9 cellular contexts compared by ENCODE assay signal in the genomic region with DNA sequence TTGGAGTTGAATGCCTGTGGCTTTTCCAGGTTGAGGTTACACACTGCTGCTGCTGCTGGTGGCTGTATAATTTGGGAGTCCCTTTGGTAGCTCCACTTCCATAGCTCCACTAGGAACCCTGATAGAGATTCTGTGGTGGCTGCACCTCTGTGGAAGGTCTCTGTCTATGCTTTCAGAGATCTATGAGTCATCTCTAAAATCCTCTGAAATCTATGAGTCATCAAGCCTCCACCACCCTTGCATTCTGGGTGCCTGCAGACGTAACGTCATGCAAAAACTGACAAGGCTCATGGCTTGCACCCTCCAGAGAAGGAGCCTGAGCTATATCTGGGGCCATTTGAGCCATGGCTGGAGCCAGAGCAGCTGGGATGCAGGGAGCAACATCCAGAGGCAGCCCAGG.
A peak's percentile ranks its signal among the peaks of the same experiment; 100 is the strongest.
DNase-seq lines count a peak whose midpoint lies in the region; ATAC-seq, FAIRE-seq and TF ChIP-seq lines count a peak whose summit lies in the region.
"Had no signal": no experiment of that assay in that cellular context is flagged by ENCODE, and none has a peak within 500 bp of the region (broad histone marks: within the 10 kb centered on the region; RNA-seq: fewer than 3 reads in every experiment).

No MANE protein-coding gene starts in this region.

- no peak overlapping the region for H3K27ac ChIP-seq in HEK293 (ENCODE audit: extremely low read depth, low read depth, low read length)
- H3K27ac ChIP-seq in keratinocyte (ENCODE audit: control insufficient read depth, insufficient read depth, low read length) = no peak overlapping the region

- peak; percentile 26 for DNase-seq in GM06990 (ENCODE audit: extremely low read depth, insufficient read length)
- DNase-seq in T-helper 2 cell treated with Interferon-gamma antibody and Interleukin-4, amounts not matched to agents 5 μg/mL and 100 μg/mL, for 36 hours (ENCODE audit: low spot score) = peak; percentile 68
- DNase-seq in keratinocyte (ENCODE audit: low read depth, low spot score) = peak; percentile 32
- no peak for DNase-seq in cerebellar cortex (ENCODE audit: low spot score)
- no peak for DNase-seq in Caco-2

- no peaks in the 10 kb centered on the region for H3K9me1 ChIP-seq in keratinocyte (ENCODE audit: control insufficient read depth, extremely low read depth, insufficient read depth, low read length)

- FAIRE-seq in keratinocyte (lab: Jason Lieb, UNC) = peak; percentile 48
- FAIRE-seq: GM18507 had no signal

- H3K36me3 Mint-ChIP-seq in T-helper 2 cell treated with Interferon-gamma antibody and Interleukin-4, amounts not matched to agents 5 μg/mL and 100 μg/mL, for 36 hours (ENCODE audit: low read depth) = peaks cover 57% of the 10 kb centered on the region
- no peaks in the 10 kb centered on the region for H3K36me3 Mint-ChIP-seq in Caco-2 (ENCODE audit: insufficient read depth, unreplicated experiment)

- POLR2A ChIA-PET in HEK293 (lab: Yijun Ruan, JAX) = no interaction called here
- POLR2A ChIA-PET in Caco-2 (lab: Charles Lee) = no interaction called here

- H3K27me3 ChIP-seq in GM06990 (replicated peaks; ENCODE audit: control insufficient read depth, insufficient read depth, low read length) (no peaks in the 10 kb centered on the region), keratinocyte (ENCODE audit: control insufficient read depth, extremely low read depth, insufficient read depth, low read length) (peaks cover 3% of the 10 kb centered on the region), Caco-2 (replicated peaks; ENCODE audit: control insufficient read depth, insufficient read depth, low read length) (no peaks in the 10 kb centered on the region)

- CTCF ChIA-PET in HEK293 (lab: Yijun Ruan, JAX) (interaction anchor here (0.6 to 0.7 kb wide), 2 partner anchors 154 to 822 kb away, joined by 4 to 6 read pairs; no protein-coding TSS in a partner anchor), Caco-2 (lab: Charles Lee) (no interaction called here)

- H3K36me3 ChIP-seq in GM06990 (ENCODE audit: control insufficient read depth, insufficient read depth, low read length) = no peaks in the 10 kb centered on the region
- H3K36me3 ChIP-seq in HEK293 (ENCODE audit: control insufficient read depth in 2 of 2, insufficient read depth in 1 of 2, low read length in 2 of 2) = no peaks in the 10 kb centered on the region
- H3K36me3 ChIP-seq in keratinocyte (ENCODE audit: control insufficient read depth in 2 of 2, extremely low read depth in 1 of 2, insufficient read depth in 2 of 2, low read length in 2 of 2) = no peaks in the 10 kb centered on the region
- H3K36me3 ChIP-seq in Caco-2 (ENCODE audit: control insufficient read depth, insufficient read depth, low read length) = no peaks in the 10 kb centered on the region

- H3K9ac ChIP-seq in keratinocyte (ENCODE audit: control insufficient read depth, extremely low read depth, insufficient read depth, low read length) = no peak overlapping the region

- H3K79me2 ChIP-seq in keratinocyte (ENCODE audit: control insufficient read depth, insufficient read depth, low read length) = no peaks in the 10 kb centered on the region

- no peaks in the 10 kb centered on the region for H4K20me1 ChIP-seq in keratinocyte (ENCODE audit: control insufficient read depth, extremely low read depth, insufficient read depth, low read length)

- H3K4me3 Mint-ChIP-seq in T-helper 2 cell treated with Interferon-gamma antibody and Interleukin-4, amounts not matched to agents 5 μg/mL and 100 μg/mL, for 36 hours = peak overlapping the region; percentile 43
- H3K4me3 Mint-ChIP-seq in Caco-2 (ENCODE audit: unreplicated experiment) = no peak overlapping the region

- ATAC-seq in HG03175 (IDR thresholded peaks at IDR 0.05; ENCODE audit: unreplicated experiment) = no peak
- ATAC-seq in HG03045 (IDR thresholded peaks at IDR 0.05; ENCODE audit: unreplicated experiment) = no peak

- no TSS peak for BruUV-seq in Caco-2 (replicated peaks; lab: Mats Ljungman, UMichigan)

- H3K9me3 Mint-ChIP-seq in T-helper 2 cell treated with Interferon-gamma antibody and Interleukin-4, amounts not matched to agents 5 μg/mL and 100 μg/mL, for 36 hours = peaks cover 56% of the 10 kb centered on the region
- peaks cover 18% of the 10 kb centered on the region for H3K9me3 Mint-ChIP-seq in Caco-2 (ENCODE audit: unreplicated experiment)

- H3K27me3 Mint-ChIP-seq in T-helper 2 cell treated with Interferon-gamma antibody and Interleukin-4, amounts not matched to agents 5 μg/mL and 100 μg/mL, for 36 hours (ENCODE audit: low read depth) = no peaks in the 10 kb centered on the region
- no peaks in the 10 kb centered on the region for H3K27me3 Mint-ChIP-seq in Caco-2 (ENCODE audit: insufficient read depth, unreplicated experiment)

- dilution Hi-C loops in keratinocyte (cut with MboI; ENCODE audit: extremely low pct_ligation_motif_present, low sequenced_read_pairs) = no loop called here

- intact Hi-C loops in Caco-2 (cut with micrococcal nuclease; ENCODE audit: unreplicated experiment) = no loop called here

- H3K9me3 ChIP-seq in HEK293 (ENCODE audit: control insufficient read depth, insufficient read depth, low read depth, low read length) (no peaks in the 10 kb centered on the region), keratinocyte (ENCODE audit: control insufficient read depth, low read depth, low read length) (no peaks in the 10 kb centered on the region), Caco-2 (no peaks in the 10 kb centered on the region)

- H3K27ac Mint-ChIP-seq in T-helper 2 cell treated with Interferon-gamma antibody and Interleukin-4, amounts not matched to agents 5 μg/mL and 100 μg/mL, for 36 hours = peak overlapping the region; percentile 85
- H3K27ac Mint-ChIP-seq in Caco-2 (ENCODE audit: unreplicated experiment) = no peak overlapping the region

- no peak for TF ChIP-seq CTCF in GM06990 (IDR thresholded peaks at IDR 0.05; ENCODE audit: insufficient read depth, low read length, poor library complexity, severe bottlenecking)
- no peak for TF ChIP-seq CTCF in HEK293 (tag by site-specific recombination; IDR thresholded peaks at IDR 0.05)
- no peak for TF ChIP-seq CTCF in keratinocyte (optimal IDR thresholded peaks at IDR 0.05 in 1 of 3, IDR thresholded peaks at IDR 0.05 in 1 of 3, conservative IDR thresholded peaks at IDR 0.05 in 1 of 3; ENCODE audit: extremely low read depth in 1 of 3, insufficient read depth in 2 of 3, low read length in 3 of 3)
- TF ChIP-seq CTCF in Caco-2 (IDR thresholded peaks at IDR 0.05; ENCODE audit: insufficient read depth in 1 of 2, low read depth in 1 of 2, low read length in 1 of 2, severe bottlenecking in 1 of 2, unreplicated experiment in 1 of 2) = no peak

- peaks cover 45% of the 10 kb centered on the region for H3K4me1 Mint-ChIP-seq in T-helper 2 cell treated with Interferon-gamma antibody and Interleukin-4, amounts not matched to agents 5 μg/mL and 100 μg/mL, for 36 hours (ENCODE audit: low read depth)
- no peaks in the 10 kb centered on the region for H3K4me1 Mint-ChIP-seq in Caco-2 (ENCODE audit: low read depth, unreplicated experiment)

- no peak overlapping the region for H3K4me2 ChIP-seq in keratinocyte (ENCODE audit: control insufficient read depth, extremely low read depth, insufficient read depth, low read depth, low read length)

- H2AFZ ChIP-seq in keratinocyte (ENCODE audit: control insufficient read depth, low read length) = no peak overlapping the region

- H3K4me3 ChIP-seq in GM06990 (replicated peaks; ENCODE audit: low read depth, low read length) (no peak overlapping the region), HEK293 (ENCODE audit: low read depth, low read length) (no peak overlapping the region), keratinocyte (ENCODE audit: control insufficient read depth in 2 of 3, extremely low read depth in 1 of 3, insufficient read depth in 2 of 3, low read depth in 1 of 3, low read length in 3 of 3) (no peak overlapping the region), Caco-2 (ENCODE audit: low read depth, low read length) (no peak overlapping the region)

- no peaks in the 10 kb centered on the region for H3K4me1 ChIP-seq in HEK293 (ENCODE audit: control insufficient read depth, insufficient read depth, low read length)
- peaks cover 6% of the 10 kb centered on the region for H3K4me1 ChIP-seq in keratinocyte (ENCODE audit: control insufficient read depth, extremely low read depth, insufficient read depth, low read length)
- H3K4me1 ChIP-seq in Caco-2 = no peaks in the 10 kb centered on the region

TF ChIP-seq in HEK293, 187 proteins besides CTCF, POLR2A, EP300 and RAD21:
- TF ChIP-seq, protein P1, sequence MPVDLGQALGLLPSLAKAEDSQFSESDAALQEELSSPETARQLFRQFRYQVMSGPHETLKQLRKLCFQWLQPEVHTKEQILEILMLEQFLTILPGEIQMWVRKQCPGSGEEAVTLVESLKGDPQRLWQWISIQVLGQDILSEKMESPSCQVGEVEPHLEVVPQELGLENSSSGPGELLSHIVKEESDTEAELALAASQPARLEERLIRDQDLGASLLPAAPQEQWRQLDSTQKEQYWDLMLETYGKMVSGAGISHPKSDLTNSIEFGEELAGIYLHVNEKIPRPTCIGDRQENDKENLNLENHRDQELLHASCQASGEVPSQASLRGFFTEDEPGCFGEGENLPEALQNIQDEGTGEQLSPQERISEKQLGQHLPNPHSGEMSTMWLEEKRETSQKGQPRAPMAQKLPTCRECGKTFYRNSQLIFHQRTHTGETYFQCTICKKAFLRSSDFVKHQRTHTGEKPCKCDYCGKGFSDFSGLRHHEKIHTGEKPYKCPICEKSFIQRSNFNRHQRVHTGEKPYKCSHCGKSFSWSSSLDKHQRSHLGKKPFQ (tag by site-specific recombination; IDR thresholded peaks at IDR 0.05) = no peak
- TF ChIP-seq ZNF660 (tag by site-specific recombination; IDR thresholded peaks at IDR 0.05) (0 out of 2 replicates have a peak, but pooled peaks have one; percentile 35), ZNF629 (tag by site-specific recombination; IDR thresholded peaks at IDR 0.05) (peak; percentile 64), ZBTB21 (tag by site-specific recombination; IDR thresholded peaks at IDR 0.05) (peak; percentile 44; the same call in 1 of the 2 replicates), ZBTB48 (tag by site-specific recombination; IDR thresholded peaks at IDR 0.05) (no peak)
- TF ChIP-seq, protein P2, sequence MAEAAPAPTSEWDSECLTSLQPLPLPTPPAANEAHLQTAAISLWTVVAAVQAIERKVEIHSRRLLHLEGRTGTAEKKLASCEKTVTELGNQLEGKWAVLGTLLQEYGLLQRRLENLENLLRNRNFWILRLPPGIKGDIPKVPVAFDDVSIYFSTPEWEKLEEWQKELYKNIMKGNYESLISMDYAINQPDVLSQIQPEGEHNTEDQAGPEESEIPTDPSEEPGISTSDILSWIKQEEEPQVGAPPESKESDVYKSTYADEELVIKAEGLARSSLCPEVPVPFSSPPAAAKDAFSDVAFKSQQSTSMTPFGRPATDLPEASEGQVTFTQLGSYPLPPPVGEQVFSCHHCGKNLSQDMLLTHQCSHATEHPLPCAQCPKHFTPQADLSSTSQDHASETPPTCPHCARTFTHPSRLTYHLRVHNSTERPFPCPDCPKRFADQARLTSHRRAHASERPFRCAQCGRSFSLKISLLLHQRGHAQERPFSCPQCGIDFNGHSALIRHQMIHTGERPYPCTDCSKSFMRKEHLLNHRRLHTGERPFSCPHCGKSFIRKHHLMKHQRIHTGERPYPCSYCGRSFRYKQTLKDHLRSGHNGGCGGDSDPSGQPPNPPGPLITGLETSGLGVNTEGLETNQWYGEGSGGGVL (tag by site-specific recombination; IDR thresholded peaks at IDR 0.05) = peak; percentile 7; the same call in 1 of the 2 replicates

Comparison
In these comparisons a context has a peak if more than half of its experiments do, and no peak if none do; other contexts are left out.
1. DNase-seq: peak in GM06990 (single experiment), T-helper 2 cell treated with Interferon-gamma antibody and Interleukin-4, amounts not matched to agents 5 μg/mL and 100 μg/mL, for 36 hours (single experiment) and keratinocyte (single experiment); none in cerebellar cortex (single experiment) and Caco-2 (0 of 2).